In the genomic region with DNA sequence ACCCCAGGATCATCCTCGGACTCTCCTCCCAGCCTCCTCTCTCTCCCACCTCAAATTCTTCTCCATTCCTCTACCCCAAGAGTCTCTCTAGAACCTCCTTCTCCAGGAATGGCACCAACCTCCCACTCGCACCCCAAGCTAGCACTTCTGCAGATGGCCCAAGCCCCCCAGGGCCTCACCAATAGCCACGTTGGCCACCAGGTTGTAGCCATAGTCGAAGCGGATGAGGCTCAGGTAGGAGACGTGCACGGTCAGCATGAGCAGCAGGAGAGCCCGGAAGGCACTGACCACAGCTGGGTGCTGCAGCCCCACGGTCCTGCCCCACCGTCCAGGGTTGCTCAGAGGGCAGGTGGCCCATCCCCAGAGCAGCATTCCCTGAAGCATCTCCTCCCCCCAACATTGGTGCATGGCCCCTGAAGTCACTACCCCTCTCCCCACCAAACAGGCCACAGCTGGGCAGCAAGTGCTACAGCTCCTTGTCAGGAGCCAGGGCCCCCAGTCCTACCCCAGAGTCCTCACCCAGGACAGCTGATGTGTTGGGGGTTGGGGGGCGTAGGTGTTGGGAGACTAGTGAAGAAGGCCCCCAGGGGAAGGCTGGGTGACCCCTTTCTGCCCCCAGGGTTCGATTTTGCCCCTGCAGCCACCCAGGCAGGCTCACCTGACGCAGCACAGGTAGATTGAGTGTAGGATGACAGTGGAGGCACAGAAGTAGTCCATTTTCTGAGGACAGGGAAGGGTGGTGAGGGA, we compare ENCODE assay signal across 20 cellular contexts. TPM values are rescaled to one million over a fixed set of nuclear protein-coding genes. Genes with fewer than 3 reads are reported as not detected.
"Had no signal": no experiment of that assay in that cellular context is flagged by ENCODE, and none has a peak within 500 bp of the region (broad histone marks: within the 10 kb centered on the region; RNA-seq: fewer than 3 reads in every experiment).

No MANE protein-coding gene starts in this region.

- H3K27ac ChIP-seq: testis had no signal

- H3K4me3 ChIP-seq: esophagus squamous epithelium, prostate gland, stomach, testis had no signal

- ATAC-seq: activated CD4-positive, alpha-beta T cell treated with anti-CD3 and anti-CD28 coated beads for 36 hours; activated CD8-positive, alpha-beta memory T cell treated with anti-CD3 and anti-CD28 coated beads, Interleukin-2, amount 10 ng/mL, durations not matched to agents 7 days and 5 days; natural killer cell treated with Interleukin-12 subunit alpha and Interleukin-12 subunit beta and Interleukin-15 and Interleukin-18, amount 100 ng/mL, for 72 hours; sciatic nerve had no signal

- FAIRE-seq: endothelial cell of umbilical vein had no signal

- H3K4me1 ChIP-seq: testis had no signal

- H3K27me3 ChIP-seq: testis had no signal

- H3K9me3 ChIP-seq: esophagus squamous epithelium, prostate gland, stomach, testis had no signal

- H3K36me3 ChIP-seq: prostate gland, stomach had no signal

- DNase-seq: activated CD4-positive, alpha-beta memory T cell treated with anti-CD3 and anti-CD28 coated beads for 36 hours; activated CD4-positive, alpha-beta T cell treated with anti-CD3 and anti-CD28 coated beads for 36 hours; activated CD8-positive, alpha-beta memory T cell treated with anti-CD3 and anti-CD28 coated beads, Interleukin-2, amount 10 ng/mL, durations not matched to agents 7 days and 5 days; activated naive CD4-positive, alpha-beta T cell treated with anti-CD3 and anti-CD28 coated beads, Interleukin-2, amount 10 ng/mL, durations not matched to agents 7 days and 5 days; activated T-cell treated with anti-CD3 and anti-CD28 coated beads, Interleukin-2, amount 50 U/mL, for 1 hour; cortex of kidney; effector CD4-positive, alpha-beta T cell; esophagus squamous epithelium; hypothalamus; mesendoderm; stomach; testis had no signal

RNA-seq across cellular contexts. Expression of gene PNMT, which starts 5.3 kb away (rescaled TPM):
- total RNA-seq: activated CD4-positive, alpha-beta memory T cell treated with anti-CD3 and anti-CD28 coated beads for 36 hours; activated CD4-positive, alpha-beta T cell treated with anti-CD3 and anti-CD28 coated beads for 36 hours; activated CD8-positive, alpha-beta memory T cell treated with anti-CD3 and anti-CD28 coated beads, Interleukin-2, amount 10 ng/mL, durations not matched to agents 7 days and 5 days; endothelial cell of umbilical vein; fibroblast of villous mesenchyme; kidney epithelial cell; natural killer cell treated with Interleukin-12 subunit alpha and Interleukin-12 subunit beta and Interleukin-15 and Interleukin-18, amount 100 ng/mL, for 72 hours; osteoblast; urinary bladder had no signal

RNA-seq across cellular contexts. Expression of gene TCAP, which starts 8.4 kb away (rescaled TPM):
- total RNA-seq: fibroblast of villous mesenchyme had no signal
